In genomic region chr22:21060363-21060762, GRCh38 we compare ENCODE assay signal across 17 cellular contexts. TPM values are rescaled to one million over a fixed set of nuclear protein-coding genes. Genes with fewer than 3 reads are reported as not detected.
"Had no signal": no experiment of that assay in that cellular context is flagged by ENCODE, and none has a peak within 500 bp of the region (broad histone marks: within the 10 kb centered on the region; RNA-seq: fewer than 3 reads in every experiment).

No MANE protein-coding gene starts in this region.

RNA-seq across cellular contexts. Expression of gene LRRC74B, which starts 14.6 kb away (rescaled TPM):
- total RNA-seq: natural killer cell treated with Interleukin-12 subunit alpha and Interleukin-12 subunit beta and Interleukin-15 and Interleukin-18, amount 100 ng/mL, for 72 hours; neural crest cell; omental fat pad; osteocyte; pancreas; posterior vena cava; pulmonary artery endothelial cell; right atrium auricular region; sciatic nerve; skeletal muscle tissue; stomach; subcutaneous adipose tissue; temporal lobe; thoracic aorta; thyroid gland; ureter had no signal
- polyA plus RNA-seq: naive thymus-derived CD8-positive, alpha-beta T cell; stomach had no signal

RNA-seq across cellular contexts. Expression of gene SLC7A4, which starts 28.0 kb away (rescaled TPM):
- total RNA-seq: natural killer cell treated with Interleukin-12 subunit alpha and Interleukin-12 subunit beta and Interleukin-15 and Interleukin-18, amount 100 ng/mL, for 72 hours; osteocyte; pulmonary artery endothelial cell had no signal

RNA-seq across cellular contexts. Expression of gene P2RX6, which starts 45.4 kb away (rescaled TPM):
- total RNA-seq: natural killer cell treated with Interleukin-12 subunit alpha and Interleukin-12 subunit beta and Interleukin-15 and Interleukin-18, amount 100 ng/mL, for 72 hours had no signal
